In genomic region chr2:12709207-12709522, GRCh38 we compare ENCODE assay signal across 16 cellular contexts. TPM values are rescaled to one million over a fixed set of nuclear protein-coding genes. Genes with fewer than 3 reads are reported as not detected.
DNase-seq lines count a peak whose midpoint lies in the region; ATAC-seq, FAIRE-seq and TF ChIP-seq lines count a peak whose summit lies in the region.
"Had no signal": no experiment of that assay in that cellular context is flagged by ENCODE, and none has a peak within 500 bp of the region (broad histone marks: within the 10 kb centered on the region; RNA-seq: fewer than 3 reads in every experiment).

No MANE protein-coding gene starts in this region.

- FAIRE-seq in small intestine (lab: Jason Lieb, UNC) = no peak
- FAIRE-seq: D721Med, GM19239 had no signal

- H3F3A ChIP-seq in Loucy (ENCODE audit: low read depth) = peaks cover 10% of the 10 kb centered on the region; the same call in 1 of the 2 replicates

- peak; percentile 72 to 88 for ATAC-seq in activated naive CD4-positive, alpha-beta T cell treated with anti-CD3 and anti-CD28 coated beads, Interleukin-2, amount 50 U/mL, for 72 hours
- ATAC-seq in GM21360 (IDR thresholded peaks at IDR 0.05; ENCODE audit: unreplicated experiment) (no peak), GM21576 (IDR thresholded peaks at IDR 0.05; ENCODE audit: unreplicated experiment) (no peak)

- no peak overlapping the region for H2AFZ ChIP-seq in Loucy (ENCODE audit: low read length)
- H2AFZ ChIP-seq: parathyroid adenoma had no signal

- H3K36me3 ChIP-seq in Loucy (ENCODE audit: insufficient read depth, low read length) = no peaks in the 10 kb centered on the region
- no peaks in the 10 kb centered on the region for H3K36me3 ChIP-seq in small intestine (ENCODE audit: control insufficient read depth in 2 of 2, insufficient read depth in 2 of 2, low read length in 2 of 2)
- H3K36me3 ChIP-seq: thoracic aorta had no signal

- H3K9me2 ChIP-seq in Loucy (replicated peaks; ENCODE audit: low read depth, low read length) = no peaks in the 10 kb centered on the region

- peaks cover 43% of the 10 kb centered on the region for H3K4me1 ChIP-seq in Loucy (ENCODE audit: insufficient read depth, low read length, poor library complexity, severe bottlenecking)
- peaks cover 0 to 7% of the 10 kb centered on the region in 2 donors for H3K4me1 ChIP-seq in small intestine (ENCODE audit: control insufficient read depth in 2 of 2, insufficient read depth in 1 of 2, low read depth in 1 of 2, low read length in 1 of 2)

- no peak overlapping the region for H3K4me3 ChIP-seq in Loucy (ENCODE audit: low read length, poor library complexity, severe bottlenecking)
- no peak overlapping the region for H3K4me3 ChIP-seq in small intestine (ENCODE audit: low read depth in 1 of 2, low read length in 2 of 2)
- H3K4me3 ChIP-seq: thoracic aorta had no signal

- H4K20me1 ChIP-seq in Loucy (ENCODE audit: insufficient read depth, low read length, poor library complexity, severe bottlenecking) = no peaks in the 10 kb centered on the region

- DNase-seq in activated gamma-delta T cell treated with Interleukin-2 at 50 U/mL for 16 hours (peak; percentile 42), activated gamma-delta T cell (lab: John Stamatoyannopoulos, UW) (no peak), small intestine (peak; percentile 58), NCI-H446 (lab: John Stamatoyannopoulos, UW) (no peak)
- no peak for DNase-seq in activated naive CD4-positive, alpha-beta T cell treated with anti-CD3 and anti-CD28 coated beads, Interleukin-2, amount 50 U/mL, for 72 hours (ENCODE audit: low spot score in 2 of 2)
- DNase-seq: cortex of kidney; NCI-H1092; stimulated activated CD4-positive, alpha-beta T cell treated with anti-CD3 and anti-CD28 coated beads, Interleukin-4, amount 100 ng/mL, for 24 hours; stimulated activated CD8-positive, alpha-beta memory T cell treated with anti-CD3 and anti-CD28 coated beads, Interleukin-4, amount 100 ng/mL, for 48 hours had no signal

- H3K27ac Mint-ChIP-seq in activated naive CD4-positive, alpha-beta T cell treated with anti-CD3 and anti-CD28 coated beads, Interleukin-2, amount 50 U/mL, for 72 hours = no peak overlapping the region

- TF ChIP-seq CTCF in Loucy (conservative IDR thresholded peaks at IDR 0.05; ENCODE audit: low read length) = no peak

- peaks cover 0 to 13% of the 10 kb centered on the region in 2 donors for H3K36me3 Mint-ChIP-seq in activated naive CD4-positive, alpha-beta T cell treated with anti-CD3 and anti-CD28 coated beads, Interleukin-2, amount 50 U/mL, for 72 hours

- no peak overlapping the region for H3K9ac ChIP-seq in Loucy (ENCODE audit: low read depth, low read length, poor library complexity, severe bottlenecking)
- H3K9ac ChIP-seq: parathyroid adenoma had no signal

- H3K9me3 ChIP-seq in Loucy (ENCODE audit: insufficient read depth, low read depth, low read length) (no peaks in the 10 kb centered on the region; the same call in 1 of the 2 replicates), small intestine (ENCODE audit: control insufficient read depth, low read depth) (no peaks in the 10 kb centered on the region)
- H3K9me3 ChIP-seq: thoracic aorta had no signal

- H3K27me3 ChIP-seq in Loucy (ENCODE audit: insufficient read depth, low read length, poor library complexity, severe bottlenecking) (no peaks in the 10 kb centered on the region), small intestine (ENCODE audit: control insufficient read depth in 2 of 2, insufficient read depth in 2 of 2, low read length in 2 of 2) (no peaks in the 10 kb centered on the region)

- H3K27ac ChIP-seq in small intestine (ENCODE audit: low read depth in 1 of 2, low read length in 1 of 2) = no peak overlapping the region
- H3K27ac ChIP-seq: parathyroid adenoma, thoracic aorta had no signal

- peak overlapping the region; percentile 64 for H3K4me2 ChIP-seq in Loucy (ENCODE audit: low read depth, low read length, poor library complexity, severe bottlenecking)

- peaks cover 4 to 10% of the 10 kb centered on the region in 2 donors for H3K9me3 Mint-ChIP-seq in activated naive CD4-positive, alpha-beta T cell treated with anti-CD3 and anti-CD28 coated beads, Interleukin-2, amount 50 U/mL, for 72 hours

- no peaks in the 10 kb centered on the region for H3K79me2 ChIP-seq in Loucy (ENCODE audit: insufficient read depth, low read length)
- H3K79me2 ChIP-seq: parathyroid adenoma had no signal

RNA-seq across cellular contexts. Expression of gene TRIB2, which starts 7.6 kb away (rescaled TPM):
- total RNA-seq in activated naive CD4-positive, alpha-beta T cell treated with anti-CD3 and anti-CD28 coated beads, Interleukin-2, amount 50 U/mL, for 72 hours = 1 to 10 TPM; 2.6 to 7.7 TPM
- polyA plus RNA-seq in small intestine = 10 to 100 TPM in 2 of 3 donors, 1 to 10 TPM in 1; 7.3 to 20.1 (median 17.2) TPM

Comparison
In these comparisons a context has a peak if more than half of its experiments do, and no peak if none do; other contexts are left out.
1. DNase-seq: peak in activated gamma-delta T cell treated with Interleukin-2 at 50 U/mL for 16 hours (single experiment) and small intestine (single experiment); none in activated gamma-delta T cell (single experiment), activated naive CD4-positive, alpha-beta T cell treated with anti-CD3 and anti-CD28 coated beads, Interleukin-2, amount 50 U/mL, for 72 hours (0 of 2) and NCI-H446 (0 of 2).
2. ATAC-seq: peak in activated naive CD4-positive, alpha-beta T cell treated with anti-CD3 and anti-CD28 coated beads, Interleukin-2, amount 50 U/mL, for 72 hours (2 of 2); none in GM21360 (single experiment) and GM21576 (single experiment).